Comparison of ENCODE assay signal across 8 cellular contexts in genomic region chr1:68346192-68346808, GRCh38.
DNase-seq lines count a peak whose midpoint lies in the region; ATAC-seq and TF ChIP-seq lines count a peak whose summit lies in the region.

No MANE protein-coding gene starts in this region.

- no TSS peak for BruUV-seq in MCF 10A (replicated peaks; lab: Mats Ljungman, UMichigan)

- H3K4me3 ChIP-seq in effector memory CD4-positive, alpha-beta T cell (ENCODE audit: insufficient read depth, low read depth, low read length, poor library complexity, severe bottlenecking), result no peak overlapping the region

- POLR2A ChIA-PET in MCF 10A (lab: Yijun Ruan, JAX), result interaction anchor here (2.1 kb wide), 1 partner anchor 226 kb away, joined by 6 read pairs; no protein-coding TSS in a partner anchor

- H3K4me1 Mint-ChIP-seq in MCF 10A (ENCODE audit: insufficient read depth, unreplicated experiment) (no peaks in the 10 kb centered on the region), nephron progenitor cell (no peaks in the 10 kb centered on the region)

- no peaks in the 10 kb centered on the region for H3K9me3 ChIP-seq in effector memory CD4-positive, alpha-beta T cell (ENCODE audit: control insufficient read depth, low read length)

- no peaks in the 10 kb centered on the region for H3K4me1 ChIP-seq in effector memory CD4-positive, alpha-beta T cell (ENCODE audit: control insufficient read depth, insufficient read depth, low read length, poor library complexity, severe bottlenecking)

- H3K27me3 ChIP-seq in effector memory CD4-positive, alpha-beta T cell (replicated peaks; ENCODE audit: control insufficient read depth, insufficient read depth, low read length, poor library complexity, severe bottlenecking), result no peaks in the 10 kb centered on the region

- peak; percentile 24 for TF ChIP-seq CTCF in MCF 10A (IDR thresholded peaks at IDR 0.05; ENCODE audit: unreplicated experiment)
- peak; percentile 42 for TF ChIP-seq CTCF in nephron progenitor cell (IDR thresholded peaks at IDR 0.05)

- H3K36me3 ChIP-seq in effector memory CD4-positive, alpha-beta T cell (ENCODE audit: control insufficient read depth, insufficient read depth, low read length), result no peaks in the 10 kb centered on the region

- H3K36me3 Mint-ChIP-seq in MCF 10A (ENCODE audit: insufficient read depth, unreplicated experiment), result no peaks in the 10 kb centered on the region
- no peaks in the 10 kb centered on the region for H3K36me3 Mint-ChIP-seq in nephron progenitor cell (ENCODE audit: low read depth)

- no peak overlapping the region for H3K27ac ChIP-seq in effector memory CD4-positive, alpha-beta T cell (ENCODE audit: insufficient read depth, low read length, poor library complexity, severe bottlenecking)

- ATAC-seq in HG03097 (IDR thresholded peaks at IDR 0.05; ENCODE audit: low FRiP score, unreplicated experiment), result no peak

- CTCF ChIA-PET in MCF 10A (lab: Yijun Ruan, JAX), result interaction anchor here (0.6 to 27.8 kb wide), 41 partner anchors 9 to 1392 kb away, joined by 3 to 599 read pairs (median 4); no protein-coding TSS in a partner anchor

- peak; percentile 46 for DNase-seq in ELF-1 (ENCODE audit: low read depth, low spot score)
- DNase-seq in MV-4-11 (lab: John Stamatoyannopoulos, UW), result peak; percentile 3
- peak; percentile 35 for DNase-seq in MCF 10A (ENCODE audit: unreplicated experiment)
- no peak for DNase-seq in nephron progenitor cell
- no peak for DNase-seq in mesenteric fat pad (ENCODE audit: low spot score)
- no peak for DNase-seq in effector memory CD4-positive, alpha-beta T cell
- no peak for DNase-seq in activated CD4-positive, alpha-beta T cell treated with anti-CD3 and anti-CD28 coated beads for 4 hours

- H3K4me3 Mint-ChIP-seq in MCF 10A (ENCODE audit: unreplicated experiment) (no peak overlapping the region), nephron progenitor cell (no peak overlapping the region)

- intact Hi-C loops in MCF 10A (cut with micrococcal nuclease), result loop anchor here (1.0 kb wide), 2 partner anchors 38 to 226 kb away; no protein-coding TSS in a partner anchor

- H3K9me3 Mint-ChIP-seq in MCF 10A (ENCODE audit: unreplicated experiment) (no peaks in the 10 kb centered on the region), nephron progenitor cell (no peaks in the 10 kb centered on the region)

- H3K27ac Mint-ChIP-seq in MCF 10A (ENCODE audit: low read depth, unreplicated experiment), result no peak overlapping the region
- no peak overlapping the region for H3K27ac Mint-ChIP-seq in nephron progenitor cell

- H3K27me3 Mint-ChIP-seq in MCF 10A (ENCODE audit: insufficient read depth, unreplicated experiment), result peaks cover 8% of the 10 kb centered on the region
- peaks cover 8% of the 10 kb centered on the region for H3K27me3 Mint-ChIP-seq in nephron progenitor cell (ENCODE audit: low read depth, poor library complexity)

Comparison
In these comparisons a context has a peak if more than half of its experiments do, and no peak if none do; other contexts are left out.
1. DNase-seq: peak in ELF-1 (single experiment), MV-4-11 (single experiment) and MCF 10A (single experiment); none in nephron progenitor cell (single experiment), mesenteric fat pad (single experiment), effector memory CD4-positive, alpha-beta T cell (0 of 3) and activated CD4-positive, alpha-beta T cell treated with anti-CD3 and anti-CD28 coated beads for 4 hours (0 of 2).